In genomic region chr17:75753193-75753513, GRCh38 we compare ENCODE assay signal across 1 cellular context.
A peak's percentile ranks its signal among the peaks of the same experiment; 100 is the strongest.
TF ChIP-seq lines count a peak whose summit lies in the region.

No MANE protein-coding gene starts in this region.

TF ChIP-seq in HepG2, 621 proteins besides CTCF, POLR2A, EP300 and RAD21:
- TF ChIP-seq ZNF788 (CRISPR knock-in tag; IDR thresholded peaks at IDR 0.05; ENCODE audit: borderline replicate concordance) (peak; percentile 43; the same call in 1 of the 2 replicates), SIX4 (CRISPR knock-in tag; IDR thresholded peaks at IDR 0.05) (no peak), PHF20 (CRISPR knock-in tag; IDR thresholded peaks at IDR 0.05) (no peak), SNRNP70 (IDR thresholded peaks at IDR 0.05; ENCODE audit: low read depth, low read length) (no peak), TOPORS (CRISPR knock-in tag; IDR thresholded peaks at IDR 0.05) (no peak), THAP7 (CRISPR knock-in tag; IDR thresholded peaks at IDR 0.05) (0 out of 2 replicates have a peak, but pooled peaks have one; percentile 13), CHD4 (IDR thresholded peaks at IDR 0.05; ENCODE audit: borderline replicate concordance, low read length) (peak; percentile 90), MED13 (CRISPR knock-in tag; IDR thresholded peaks at IDR 0.05) (peak; percentile 55; the same call in 1 of the 2 replicates), BCLAF1 (IDR thresholded peaks at IDR 0.05) (no peak), NFAT5 (CRISPR knock-in tag; IDR thresholded peaks at IDR 0.05) (0 out of 2 replicates have a peak, but pooled peaks have one; percentile 57), ZFP91 (CRISPR knock-in tag; IDR thresholded peaks at IDR 0.05; ENCODE audit: borderline replicate concordance) (no peak), ZNF282 (IDR thresholded peaks at IDR 0.05; ENCODE audit: partially characterized antibody) (no peak), ZNF781 (CRISPR knock-in tag; IDR thresholded peaks at IDR 0.05; ENCODE audit: borderline replicate concordance, not compliant biosample characterization) (no peak), FOSL1 (CRISPR knock-in tag; IDR thresholded peaks at IDR 0.05; ENCODE audit: borderline replicate concordance) (no peak), KAT7 (CRISPR knock-in tag; IDR thresholded peaks at IDR 0.05; ENCODE audit: borderline replicate concordance) (no peak), CBFB (CRISPR knock-in tag; IDR thresholded peaks at IDR 0.05) (no peak), CERS6 (CRISPR knock-in tag; IDR thresholded peaks at IDR 0.05) (no peak), NFKBIZ (CRISPR knock-in tag; IDR thresholded peaks at IDR 0.05) (0 out of 2 replicates have a peak, but pooled peaks have one; percentile 2), HNF1B (CRISPR knock-in tag; IDR thresholded peaks at IDR 0.05) (peak; percentile 21; the same call in 1 of the 2 replicates), ZNF562 (CRISPR knock-in tag; IDR thresholded peaks at IDR 0.05; ENCODE audit: borderline replicate concordance) (no peak), EED (CRISPR knock-in tag; IDR thresholded peaks at IDR 0.05) (no peak), XRCC5 (optimal IDR thresholded peaks at IDR 0.05; ENCODE audit: low read length) (no peak), ZBTB39 (CRISPR knock-in tag; IDR thresholded peaks at IDR 0.05) (0 out of 2 replicates have a peak, but pooled peaks have one; percentile 65), ZBTB25 (CRISPR knock-in tag; IDR thresholded peaks at IDR 0.05) (no peak), ZNF205 (CRISPR knock-in tag; IDR thresholded peaks at IDR 0.05) (no peak), ZNF777 (CRISPR knock-in tag; IDR thresholded peaks at IDR 0.05) (no peak), CEBPB (IDR thresholded peaks at IDR 0.05; ENCODE audit: borderline replicate concordance, low read depth, low read length) (no peak)
- TF ChIP-seq, protein P1, sequence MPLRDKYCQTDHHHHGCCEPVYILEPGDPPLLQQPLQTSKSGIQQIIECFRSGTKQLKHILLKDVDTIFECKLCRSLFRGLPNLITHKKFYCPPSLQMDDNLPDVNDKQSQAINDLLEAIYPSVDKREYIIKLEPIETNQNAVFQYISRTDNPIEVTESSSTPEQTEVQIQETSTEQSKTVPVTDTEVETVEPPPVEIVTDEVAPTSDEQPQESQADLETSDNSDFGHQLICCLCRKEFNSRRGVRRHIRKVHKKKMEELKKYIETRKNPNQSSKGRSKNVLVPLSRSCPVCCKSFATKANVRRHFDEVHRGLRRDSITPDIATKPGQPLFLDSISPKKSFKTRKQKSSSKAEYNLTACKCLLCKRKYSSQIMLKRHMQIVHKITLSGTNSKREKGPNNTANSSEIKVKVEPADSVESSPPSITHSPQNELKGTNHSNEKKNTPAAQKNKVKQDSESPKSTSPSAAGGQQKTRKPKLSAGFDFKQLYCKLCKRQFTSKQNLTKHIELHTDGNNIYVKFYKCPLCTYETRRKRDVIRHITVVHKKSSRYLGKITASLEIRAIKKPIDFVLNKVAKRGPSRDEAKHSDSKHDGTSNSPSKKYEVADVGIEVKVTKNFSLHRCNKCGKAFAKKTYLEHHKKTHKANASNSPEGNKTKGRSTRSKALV (CRISPR knock-in tag; IDR thresholded peaks at IDR 0.05), result 0 out of 2 replicates have a peak, but pooled peaks have one; percentile 11
